Comparison of ENCODE assay signal across 1 cellular context in genomic region chr2:71285706-71286105, GRCh38.
TF ChIP-seq lines count a peak whose summit lies in the region.

No MANE protein-coding gene starts in this region.

TF ChIP-seq in A549, 52 proteins besides CTCF, POLR2A, EP300 and RAD21 (continued from another document):
- TF ChIP-seq, protein P1, sequence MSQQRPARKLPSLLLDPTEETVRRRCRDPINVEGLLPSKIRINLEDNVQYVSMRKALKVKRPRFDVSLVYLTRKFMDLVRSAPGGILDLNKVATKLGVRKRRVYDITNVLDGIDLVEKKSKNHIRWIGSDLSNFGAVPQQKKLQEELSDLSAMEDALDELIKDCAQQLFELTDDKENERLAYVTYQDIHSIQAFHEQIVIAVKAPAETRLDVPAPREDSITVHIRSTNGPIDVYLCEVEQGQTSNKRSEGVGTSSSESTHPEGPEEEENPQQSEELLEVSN (IDR thresholded peaks at IDR 0.05; ENCODE audit: borderline replicate concordance, low read depth) = no peak
- TF ChIP-seq JUN (IDR thresholded peaks at IDR 0.05) (no peak), MAFK (IDR thresholded peaks at IDR 0.05; ENCODE audit: partially characterized antibody) (peak; percentile 85)
